Comparison of ENCODE assay signal across 31 cellular contexts in genomic region chr9:107430071-107430470, GRCh38. TPM values are rescaled to one million over a fixed set of nuclear protein-coding genes. Genes with fewer than 3 reads are reported as not detected.
"Had no signal": no experiment of that assay in that cellular context is flagged by ENCODE, and none has a peak within 500 bp of the region (broad histone marks: within the 10 kb centered on the region; RNA-seq: fewer than 3 reads in every experiment).

No MANE protein-coding gene starts in this region.

- H3K36me3 ChIP-seq: adrenal gland, ascending aorta, brain microvascular endothelial cell, breast epithelium, cardiac muscle cell had no signal

- H3K9me3 ChIP-seq: adrenal gland, ascending aorta, body of pancreas, breast epithelium had no signal

- FAIRE-seq: astrocyte, bronchial epithelial cell had no signal

- DNase-seq: activated effector memory CD4-positive, alpha-beta T cell treated with anti-CD3 and anti-CD28 coated beads, Interleukin-2, amount 50 U/mL, for 16 hours; activated effector memory CD4-positive, alpha-beta T cell treated with Interleukin-2 at 50 U/mL for 16 hours; activated gamma-delta T cell; activated gamma-delta T cell treated with Interleukin-2 at 50 U/mL for 16 hours; activated naive CD4-positive, alpha-beta T cell; activated naive CD4-positive, alpha-beta T cell treated with anti-CD3 and anti-CD28 coated beads for 36 hours; activated naive CD4-positive, alpha-beta T cell treated with anti-CD3 and anti-CD28 coated beads, Interleukin-2, amount 10 ng/mL, durations not matched to agents 7 days and 5 days; activated naive CD4-positive, alpha-beta T cell treated with anti-CD3 and anti-CD28 coated beads, Interleukin-2, amount 50 U/mL, for 16 hours; activated naive CD4-positive, alpha-beta T cell treated with Interleukin-2 at 50 U/mL for 16 hours; activated naive CD8-positive, alpha-beta T cell treated with anti-CD3 and anti-CD28 coated beads for 36 hours; activated naive CD8-positive, alpha-beta T cell treated with anti-CD3 and anti-CD28 coated beads, Interleukin-2, amount 10 ng/mL, durations not matched to agents 7 days and 5 days; activated naive CD8-positive, alpha-beta T cell treated with anti-CD3 and anti-CD28 coated beads, Interleukin-2, amount 50 U/mL, for 24 hours; activated T-cell treated with anti-CD3 and anti-CD28 coated beads, Interleukin-2, amount 50 U/mL, for 24 hours; activated T-cell treated with anti-CD3 and anti-CD28 coated beads, Interleukin-2, amount 50 U/mL, for 4 hours; activated T-cell treated with anti-CD3 and anti-CD28 coated beads, Interleukin-2, amount 50 U/mL, for 48 hours; activated T-cell treated with anti-CD3 and anti-CD28 coated beads, Interleukin-2, amount 50 U/mL, for 72 hours; adrenal gland; amniotic stem cell; amygdala; anterior cingulate cortex; aorta; body of pancreas; brain microvascular endothelial cell; caudate nucleus; central memory CD4-positive, alpha-beta T cell; cerebellar nuclear complex had no signal

- H3K4me3 ChIP-seq: adrenal gland, ascending aorta, body of pancreas, breast epithelium, cardiac muscle cell had no signal

- H3K27me3 ChIP-seq: adrenal gland, ascending aorta, body of pancreas, brain microvascular endothelial cell, breast epithelium, cardiac muscle cell had no signal

- H3K4me1 ChIP-seq: adrenal gland, breast epithelium had no signal

- H3K27ac ChIP-seq: adrenal gland, ascending aorta, body of pancreas, brain microvascular endothelial cell, breast epithelium, cardiac muscle cell had no signal

RNA-seq across cellular contexts. Expression of gene KLF4, which starts 59.5 kb away (rescaled TPM):
- polyA plus RNA-seq: cardiac muscle cell had no signal
